ENCODE assay signal across 25 cellular contexts in genomic region chr12:113090740-113091139, GRCh38. TPM values are rescaled to one million over a fixed set of nuclear protein-coding genes. Genes with fewer than 3 reads are reported as not detected.
DNase-seq lines count a peak whose midpoint lies in the region; ATAC-seq and TF ChIP-seq lines count a peak whose summit lies in the region.
"Had no signal": no experiment of that assay in that cellular context is flagged by ENCODE, and none has a peak within 500 bp of the region (broad histone marks: within the 10 kb centered on the region; RNA-seq: fewer than 3 reads in every experiment).

No MANE protein-coding gene starts in this region.

- intact Hi-C loops in activated CD4-positive, alpha-beta T cell treated with anti-CD3 and anti-CD28 coated beads for 36 hours (cut with DNase I, micrococcal nuclease), result loop anchor here in 1 of 2 experiments (2.0 to 10.0 kb wide), 2 partner anchors 34 to 96 kb away; partner anchors contain the start of gene DTX1
- intact Hi-C loops in activated CD8-positive, alpha-beta T cell treated with anti-CD3 and anti-CD28 coated beads for 36 hours (cut with micrococcal nuclease), result no loop called here

- H3K27ac Mint-ChIP-seq in activated CD4-positive, alpha-beta T cell treated with anti-CD3 and anti-CD28 coated beads for 36 hours, result no peak overlapping the region
- H3K27ac Mint-ChIP-seq in stimulated activated naive B cell treated with anti-CD40 and anti-IgM and Interleukin-4, amounts not matched to agents 10 μg/mL and 1 μg/mL and 100 μg/mL, for 72 hours, result peak overlapping the region; percentile 92
- no peak overlapping the region for H3K27ac Mint-ChIP-seq in endothelial cell (ENCODE audit: unreplicated experiment)
- H3K27ac Mint-ChIP-seq in activated CD8-positive, alpha-beta T cell treated with anti-CD3 and anti-CD28 coated beads for 36 hours, result no peak overlapping the region
- H3K27ac Mint-ChIP-seq: activated T-helper 1 cell treated with anti-CD3 and anti-CD28 coated beads, Interleukin-12 subunit alpha, Interleukin-12 subunit beta, Interleukin-2, Interleukin-4 antibody, amounts not matched to agents 30 ng/mL and 10 ng/mL and 1 ng/mL, durations not matched to agents 14 hours and 24 hours and 36 hours; dendritic cell treated with granulocyte-macrophage colony-stimulating factor and Interleukin-4, amounts not matched to agents 40 ng/mL and 50 ng/mL, for 4 days had no signal

- peaks cover 49% of the 10 kb centered on the region for H3K79me2 ChIP-seq in SU-DHL-6 (ENCODE audit: insufficient read depth, low read length)

- H3K4me1 Mint-ChIP-seq in activated CD4-positive, alpha-beta T cell treated with anti-CD3 and anti-CD28 coated beads for 36 hours, result peaks cover 78% of the 10 kb centered on the region
- H3K4me1 Mint-ChIP-seq in stimulated activated naive B cell treated with anti-CD40 and anti-IgM and Interleukin-4, amounts not matched to agents 10 μg/mL and 1 μg/mL and 100 μg/mL, for 72 hours, result peaks cover 69 to 80% of the 10 kb centered on the region in 2 donors
- peaks cover 70% of the 10 kb centered on the region for H3K4me1 Mint-ChIP-seq in endothelial cell (ENCODE audit: unreplicated experiment)
- H3K4me1 Mint-ChIP-seq in activated CD8-positive, alpha-beta T cell treated with anti-CD3 and anti-CD28 coated beads for 36 hours (ENCODE audit: low read depth), result peaks cover 59% of the 10 kb centered on the region

- no peak overlapping the region for H3K4me3 ChIP-seq in SU-DHL-6 (ENCODE audit: insufficient read depth, low read length, poor library complexity, severe bottlenecking)
- H3K4me3 ChIP-seq: ascending aorta, lung, SJCRH30, upper lobe of left lung had no signal

- peaks cover 7% of the 10 kb centered on the region for H3K36me3 Mint-ChIP-seq in activated CD4-positive, alpha-beta T cell treated with anti-CD3 and anti-CD28 coated beads for 36 hours (ENCODE audit: low read depth)
- H3K36me3 Mint-ChIP-seq in stimulated activated naive B cell treated with anti-CD40 and anti-IgM and Interleukin-4, amounts not matched to agents 10 μg/mL and 1 μg/mL and 100 μg/mL, for 72 hours, result peaks cover 76 to 84% of the 10 kb centered on the region in 2 donors
- H3K36me3 Mint-ChIP-seq in endothelial cell (ENCODE audit: low read depth, unreplicated experiment), result peaks cover 18% of the 10 kb centered on the region
- no peaks in the 10 kb centered on the region for H3K36me3 Mint-ChIP-seq in activated CD8-positive, alpha-beta T cell treated with anti-CD3 and anti-CD28 coated beads for 36 hours (ENCODE audit: low read depth)
- H3K36me3 Mint-ChIP-seq: activated naive CD4-positive, alpha-beta T cell treated with anti-CD3 and anti-CD28 coated beads, Interleukin-2, amount 50 U/mL, for 72 hours had no signal

- H3K9me2 ChIP-seq in SU-DHL-6 (replicated peaks; ENCODE audit: insufficient read depth, low read length), result no peaks in the 10 kb centered on the region

- H3K4me2 ChIP-seq in SU-DHL-6 (ENCODE audit: low read depth, low read length, poor library complexity, severe bottlenecking), result peak overlapping the region; percentile 2

- no peak overlapping the region for H3K4me3 Mint-ChIP-seq in activated CD4-positive, alpha-beta T cell treated with anti-CD3 and anti-CD28 coated beads for 36 hours
- H3K4me3 Mint-ChIP-seq in stimulated activated naive B cell treated with anti-CD40 and anti-IgM and Interleukin-4, amounts not matched to agents 10 μg/mL and 1 μg/mL and 100 μg/mL, for 72 hours, result peak overlapping the region; percentile 4 to 31
- H3K4me3 Mint-ChIP-seq in endothelial cell (ENCODE audit: unreplicated experiment), result no peak overlapping the region
- no peak overlapping the region for H3K4me3 Mint-ChIP-seq in activated CD8-positive, alpha-beta T cell treated with anti-CD3 and anti-CD28 coated beads for 36 hours
- H3K4me3 Mint-ChIP-seq: activated T-helper 1 cell treated with anti-CD3 and anti-CD28 coated beads, Interleukin-12 subunit alpha, Interleukin-12 subunit beta, Interleukin-2, Interleukin-4 antibody, amounts not matched to agents 30 ng/mL and 10 ng/mL and 1 ng/mL, durations not matched to agents 14 hours and 24 hours and 36 hours; dendritic cell treated with granulocyte-macrophage colony-stimulating factor and Interleukin-4, amounts not matched to agents 40 ng/mL and 50 ng/mL, for 4 days had no signal

- H3K27me3 ChIP-seq in SU-DHL-6 (ENCODE audit: low read length) (no peaks in the 10 kb centered on the region), foreskin keratinocyte (peaks cover 38% of the 10 kb centered on the region)
- H3K27me3 ChIP-seq: ascending aorta, SJCRH30 had no signal

- H3K27me3 Mint-ChIP-seq in activated CD4-positive, alpha-beta T cell treated with anti-CD3 and anti-CD28 coated beads for 36 hours, result no peaks in the 10 kb centered on the region
- H3K27me3 Mint-ChIP-seq in stimulated activated naive B cell treated with anti-CD40 and anti-IgM and Interleukin-4, amounts not matched to agents 10 μg/mL and 1 μg/mL and 100 μg/mL, for 72 hours, result no peaks in the 10 kb centered on the region
- H3K27me3 Mint-ChIP-seq in endothelial cell (ENCODE audit: unreplicated experiment), result peaks cover 36% of the 10 kb centered on the region
- no peaks in the 10 kb centered on the region for H3K27me3 Mint-ChIP-seq in activated CD8-positive, alpha-beta T cell treated with anti-CD3 and anti-CD28 coated beads for 36 hours

- CTCF ChIA-PET in activated CD4-positive, alpha-beta T cell treated with anti-CD3 and anti-CD28 coated beads for 36 hours (lab: Charles Lee), result interaction anchor here (0.6 to 1.5 kb wide), 4 partner anchors 8 to 188 kb away, joined by 3 to 8 read pairs (median 4); no protein-coding TSS in a partner anchor
- CTCF ChIA-PET in activated CD8-positive, alpha-beta T cell treated with anti-CD3 and anti-CD28 coated beads for 36 hours (lab: Charles Lee), result interaction anchor here (1.2 to 2.6 kb wide), 5 partner anchors 7 to 188 kb away, joined by 3 to 33 read pairs (median 8); no protein-coding TSS in a partner anchor

- peak; percentile 16 for DNase-seq in activated CD4-positive, alpha-beta T cell treated with anti-CD3 and anti-CD28 coated beads for 36 hours
- no peak for DNase-seq in activated CD4-positive, alpha-beta T cell treated with anti-CD3 and anti-CD28 coated beads, Interleukin-2, amount 50 U/mL, for 48 hours
- DNase-seq in foreskin keratinocyte (no peak), C1 segment of cervical spinal cord (lab: John Stamatoyannopoulos, UW) (no peak), endothelial cell (ENCODE audit: low spot score) (no peak)
- DNase-seq in stimulated activated naive B cell treated with anti-CD40 and anti-IgM and Interleukin-4, amounts not matched to agents 10 μg/mL and 1 μg/mL and 100 μg/mL, for 72 hours, result peak; percentile 56
- DNase-seq in activated CD8-positive, alpha-beta T cell treated with anti-CD3 and anti-CD28 coated beads for 36 hours, result no peak
- DNase-seq: 8988T; activated CD4-positive, alpha-beta T cell treated with anti-CD3 and anti-CD28 coated beads for 48 hours; glutamatergic neuron; IMR-90; NCI-H1417 treated with DMSO at 0.1 percent for 48 hours; NCI-H2107; SJCRH30 had no signal

- POLR2A ChIA-PET in activated CD4-positive, alpha-beta T cell treated with anti-CD3 and anti-CD28 coated beads for 36 hours (lab: Charles Lee), result no interaction called here
- POLR2A ChIA-PET in activated CD8-positive, alpha-beta T cell treated with anti-CD3 and anti-CD28 coated beads for 36 hours (lab: Charles Lee), result interaction anchor here (0.6 to 2.0 kb wide), 4 partner anchors 8 to 120 kb away, joined by 3 to 11 read pairs (median 5); no protein-coding TSS in a partner anchor

- H3K4me1 ChIP-seq in foreskin keratinocyte, result no peaks in the 10 kb centered on the region
- H3K4me1 ChIP-seq: ascending aorta, SJCRH30 had no signal

- H2AFZ ChIP-seq in SU-DHL-6 (ENCODE audit: low read depth, low read length, severe bottlenecking), result no peak overlapping the region

- H3K9ac ChIP-seq in SU-DHL-6 (ENCODE audit: low read length), result no peak overlapping the region

- H3K27ac ChIP-seq in SU-DHL-6 (ENCODE audit: low read depth, low read length), result peak overlapping the region; percentile 99
- no peak overlapping the region for H3K27ac ChIP-seq in foreskin keratinocyte
- H3K27ac ChIP-seq: ascending aorta, neutrophil, SJCRH30, upper lobe of left lung had no signal

- H3K9me3 Mint-ChIP-seq in activated CD4-positive, alpha-beta T cell treated with anti-CD3 and anti-CD28 coated beads for 36 hours (ENCODE audit: low read depth), result peaks cover 2% of the 10 kb centered on the region
- no peaks in the 10 kb centered on the region for H3K9me3 Mint-ChIP-seq in stimulated activated naive B cell treated with anti-CD40 and anti-IgM and Interleukin-4, amounts not matched to agents 10 μg/mL and 1 μg/mL and 100 μg/mL, for 72 hours
- no peaks in the 10 kb centered on the region for H3K9me3 Mint-ChIP-seq in endothelial cell (ENCODE audit: unreplicated experiment)
- no peaks in the 10 kb centered on the region for H3K9me3 Mint-ChIP-seq in activated CD8-positive, alpha-beta T cell treated with anti-CD3 and anti-CD28 coated beads for 36 hours
- H3K9me3 Mint-ChIP-seq: activated naive CD4-positive, alpha-beta T cell treated with anti-CD3 and anti-CD28 coated beads, Interleukin-2, amount 50 U/mL, for 72 hours; activated T-helper 1 cell treated with anti-CD3 and anti-CD28 coated beads, Interleukin-12 subunit alpha, Interleukin-12 subunit beta, Interleukin-2, Interleukin-4 antibody, amounts not matched to agents 30 ng/mL and 10 ng/mL and 1 ng/mL, durations not matched to agents 14 hours and 24 hours and 36 hours; dendritic cell treated with granulocyte-macrophage colony-stimulating factor and Interleukin-4, amounts not matched to agents 40 ng/mL and 50 ng/mL, for 4 days had no signal

- no peaks in the 10 kb centered on the region for H4K20me1 ChIP-seq in SU-DHL-6 (ENCODE audit: low read depth, low read length)

- peaks cover 90% of the 10 kb centered on the region for H3F3A ChIP-seq in SU-DHL-6 (ENCODE audit: insufficient read depth)

- no peak for ATAC-seq in activated CD4-positive, alpha-beta T cell treated with anti-CD3 and anti-CD28 coated beads for 36 hours
- peak; percentile 12 for ATAC-seq in foreskin keratinocyte
- ATAC-seq in stimulated activated naive B cell treated with anti-CD40 and anti-IgM and Interleukin-4, amounts not matched to agents 10 μg/mL and 1 μg/mL and 100 μg/mL, for 72 hours (replicated peaks), result peak; percentile 57 to 68
- no peak for ATAC-seq in activated CD8-positive, alpha-beta T cell treated with anti-CD3 and anti-CD28 coated beads for 36 hours
- ATAC-seq: activated naive CD4-positive, alpha-beta T cell treated with anti-CD3 and anti-CD28 coated beads, Interleukin-2, amount 50 U/mL, for 72 hours had no signal

- peaks cover 19% of the 10 kb centered on the region for H3K36me3 ChIP-seq in SU-DHL-6 (ENCODE audit: low read length)
- H3K36me3 ChIP-seq: ascending aorta, neutrophil, SJCRH30, upper lobe of left lung had no signal

- no peak for TF ChIP-seq CTCF in SU-DHL-6 (IDR thresholded peaks at IDR 0.05; ENCODE audit: insufficient read depth, low read length, poor library complexity, severe bottlenecking)
- no peak for TF ChIP-seq CTCF in foreskin keratinocyte (conservative IDR thresholded peaks at IDR 0.05)
- TF ChIP-seq CTCF in endothelial cell (IDR thresholded peaks at IDR 0.05; ENCODE audit: unreplicated experiment), result no peak
- no peak for TF ChIP-seq CTCF in activated CD8-positive, alpha-beta T cell treated with anti-CD3 and anti-CD28 coated beads for 36 hours (IDR thresholded peaks at IDR 0.05)

- H3K9me3 ChIP-seq in SU-DHL-6 (ENCODE audit: insufficient read depth, low read length), result no peaks in the 10 kb centered on the region
- H3K9me3 ChIP-seq: ascending aorta, neutrophil, SJCRH30, upper lobe of left lung had no signal

RNA-seq across cellular contexts. Expression of gene DTX1, which starts 34.2 kb away (rescaled TPM):
- total RNA-seq in activated CD4-positive, alpha-beta T cell treated with anti-CD3 and anti-CD28 coated beads for 36 hours, result 10 to 100 TPM; 12.0 to 12.9 TPM
- total RNA-seq in foreskin keratinocyte, result not detected in 2 replicates
- polyA plus RNA-seq in foreskin keratinocyte, result not detected in 2 replicates
- 62.8 TPM for total RNA-seq in endothelial cell (ENCODE audit: unreplicated experiment)
- total RNA-seq in activated CD8-positive, alpha-beta T cell treated with anti-CD3 and anti-CD28 coated beads for 36 hours, result 1 to 10 TPM; 2.9 to 3.4 TPM
- total RNA-seq: IMR-90, MCF 10A, pulmonary artery endothelial cell, SJCRH30 had no signal
- polyA plus RNA-seq: IMR-90 had no signal

RNA-seq across cellular contexts. Expression of gene RASAL1, which starts 44.8 kb away (rescaled TPM):
- 10 to 100 TPM in 1 of 2 experiments, 1 to 10 TPM in 1; 9.0 to 10.6 TPM for total RNA-seq in activated CD4-positive, alpha-beta T cell treated with anti-CD3 and anti-CD28 coated beads for 36 hours
- total RNA-seq in foreskin keratinocyte (0.07 TPM in 1 of 2 replicates, not detected in the other), endothelial cell (ENCODE audit: unreplicated experiment) (0.21 TPM)
- not detected in 2 replicates for polyA plus RNA-seq in foreskin keratinocyte
- total RNA-seq in activated CD8-positive, alpha-beta T cell treated with anti-CD3 and anti-CD28 coated beads for 36 hours, result 10 to 100 TPM in 1 of 2 experiments, 1 to 10 TPM in 1; 9.8 to 12.4 TPM
- total RNA-seq: IMR-90; MCF 10A; pulmonary artery endothelial cell; SJCRH30; T-helper 1 cell treated with Interleukin-12 subunit alpha and Interleukin-12 subunit beta and Interleukin-4 antibody, amounts not matched to agents 30 ng/mL and 1 ng/mL, for 36 hours had no signal
- polyA plus RNA-seq: IMR-90 had no signal

RNA-seq across cellular contexts. Expression of gene CFAP73, which starts 58.8 kb away (rescaled TPM):
- 1 to 10 TPM in 1 of 2 experiments, under 1 TPM in 1; 0.86 to 1.1 TPM for total RNA-seq in activated CD4-positive, alpha-beta T cell treated with anti-CD3 and anti-CD28 coated beads for 36 hours
- total RNA-seq in foreskin keratinocyte (not detected in 2 replicates), endothelial cell (ENCODE audit: unreplicated experiment) (not detected)
- polyA plus RNA-seq in foreskin keratinocyte, result not detected in 2 replicates
- 1 to 10 TPM; 1.7 to 1.9 TPM for total RNA-seq in activated CD8-positive, alpha-beta T cell treated with anti-CD3 and anti-CD28 coated beads for 36 hours
- total RNA-seq: ascending aorta, IMR-90, MCF 10A, pulmonary artery endothelial cell, SJCRH30 had no signal
- polyA plus RNA-seq: IMR-90 had no signal

Comparison
In these comparisons a context has a peak if more than half of its experiments do, and no peak if none do; other contexts are left out.
1. DNase-seq: peak in activated CD4-positive, alpha-beta T cell treated with anti-CD3 and anti-CD28 coated beads for 36 hours (single experiment) and stimulated activated naive B cell treated with anti-CD40 and anti-IgM and Interleukin-4, amounts not matched to agents 10 μg/mL and 1 μg/mL and 100 μg/mL, for 72 hours (single experiment); none in activated CD4-positive, alpha-beta T cell treated with anti-CD3 and anti-CD28 coated beads, Interleukin-2, amount 50 U/mL, for 48 hours (0 of 2), foreskin keratinocyte (0 of 2), C1 segment of cervical spinal cord (0 of 14), endothelial cell (single experiment) and activated CD8-positive, alpha-beta T cell treated with anti-CD3 and anti-CD28 coated beads for 36 hours (single experiment).
2. ATAC-seq: peak in foreskin keratinocyte (single experiment) and stimulated activated naive B cell treated with anti-CD40 and anti-IgM and Interleukin-4, amounts not matched to agents 10 μg/mL and 1 μg/mL and 100 μg/mL, for 72 hours (2 of 2); none in activated CD4-positive, alpha-beta T cell treated with anti-CD3 and anti-CD28 coated beads for 36 hours (single experiment) and activated CD8-positive, alpha-beta T cell treated with anti-CD3 and anti-CD28 coated beads for 36 hours (single experiment).
3. H3K4me3 Mint-ChIP-seq: peak in stimulated activated naive B cell treated with anti-CD40 and anti-IgM and Interleukin-4, amounts not matched to agents 10 μg/mL and 1 μg/mL and 100 μg/mL, for 72 hours (2 of 2); none in activated CD4-positive, alpha-beta T cell treated with anti-CD3 and anti-CD28 coated beads for 36 hours (single experiment), endothelial cell (single experiment) and activated CD8-positive, alpha-beta T cell treated with anti-CD3 and anti-CD28 coated beads for 36 hours (single experiment).